1 cellular context compared by ENCODE assay signal in genomic region chr20:46333136-46333991, GRCh38.
TF ChIP-seq lines count a peak whose summit lies in the region.

No MANE protein-coding gene starts in this region.

TF ChIP-seq in HepG2, 621 proteins besides CTCF, POLR2A, EP300 and RAD21:
- TF ChIP-seq ZNF44 (CRISPR knock-in tag; IDR thresholded peaks at IDR 0.05) (no peak), E2F1 (CRISPR knock-in tag; IDR thresholded peaks at IDR 0.05) (no peak), PAX8 (CRISPR knock-in tag; IDR thresholded peaks at IDR 0.05; ENCODE audit: borderline replicate concordance) (no peak), ZNF839 (CRISPR knock-in tag; IDR thresholded peaks at IDR 0.05; ENCODE audit: borderline replicate concordance) (no peak), HNF4G (IDR thresholded peaks at IDR 0.05; ENCODE audit: borderline replicate concordance, low read depth, low read length) (0 out of 2 replicates have a peak, but pooled peaks have one; percentile 17), HNF4G (CRISPR knock-in tag; IDR thresholded peaks at IDR 0.05; ENCODE audit: borderline replicate concordance, low read depth) (no peak), HMG20A (CRISPR knock-in tag; IDR thresholded peaks at IDR 0.05; ENCODE audit: borderline replicate concordance) (no peak), ZMYM3 (CRISPR knock-in tag; IDR thresholded peaks at IDR 0.05) (peak; percentile 59; the same call in 1 of the 2 replicates), ZNF768 (CRISPR knock-in tag; IDR thresholded peaks at IDR 0.05) (peak; percentile 56; the same call in 1 of the 2 replicates)
